ENCODE assay signal across 1 cellular context in genomic region chr17:41383690-41384089, GRCh38.
TF ChIP-seq lines count a peak whose summit lies in the region.

No MANE protein-coding gene starts in this region.

TF ChIP-seq in H1, 55 proteins besides CTCF, POLR2A, EP300 and RAD21:
- no peak for TF ChIP-seq SP1 (IDR thresholded peaks at IDR 0.05; ENCODE audit: low read depth, low read length)
- TF ChIP-seq SIN3A (conservative IDR thresholded peaks at IDR 0.05 in 1 of 2, IDR thresholded peaks at IDR 0.05 in 1 of 2; ENCODE audit: low read depth in 1 of 2, low read length in 2 of 2), result no peak
- TF ChIP-seq SP4 (IDR thresholded peaks at IDR 0.05; ENCODE audit: low read length), result no peak
- peak; percentile 83; the same call in 1 of the 2 replicates for TF ChIP-seq CEBPB (IDR thresholded peaks at IDR 0.05; ENCODE audit: low read depth, low read length)
- no peak for TF ChIP-seq CBX5 (IDR thresholded peaks at IDR 0.05; ENCODE audit: low read depth, low read length)
